1 cellular context compared by ENCODE assay signal in genomic region chr19:35006342-35006998, GRCh38.
TF ChIP-seq lines count a peak whose summit lies in the region.

No MANE protein-coding gene starts in this region.

TF ChIP-seq in HepG2, 621 proteins besides CTCF, POLR2A, EP300 and RAD21 (continued from another document):
- TF ChIP-seq ZNF407 (CRISPR knock-in tag; IDR thresholded peaks at IDR 0.05; ENCODE audit: not compliant biosample characterization) (no peak), CERS6 (CRISPR knock-in tag; IDR thresholded peaks at IDR 0.05) (no peak), NFYB (CRISPR knock-in tag; IDR thresholded peaks at IDR 0.05) (no peak), MAZ (IDR thresholded peaks at IDR 0.05; ENCODE audit: borderline replicate concordance, low read depth, low read length) (peak; percentile 77; the same call in 1 of the 2 replicates), MAZ (CRISPR knock-in tag; IDR thresholded peaks at IDR 0.05; ENCODE audit: low read depth) (0 out of 2 replicates have a peak, but pooled peaks have one; percentile 36), MED1 (CRISPR knock-in tag; IDR thresholded peaks at IDR 0.05) (peak; percentile 94), ZNF468 (CRISPR knock-in tag; IDR thresholded peaks at IDR 0.05) (no peak)
